In genomic region chr7:101971457-101971856, GRCh38 we compare ENCODE assay signal across 16 cellular contexts.
DNase-seq lines count a peak whose midpoint lies in the region; ATAC-seq and TF ChIP-seq lines count a peak whose summit lies in the region.
"Had no signal": no experiment of that assay in that cellular context is flagged by ENCODE, and none has a peak within 500 bp of the region (broad histone marks: within the 10 kb centered on the region; RNA-seq: fewer than 3 reads in every experiment).

No MANE protein-coding gene starts in this region.

- H3K9me3 ChIP-seq in BLaER1 treated with 17β-estradiol and CSF1 and Interleukin-3, amounts not matched to agents 10 nM and 100 nM (replicated peaks in 1 of 11) = peaks cover 0 to 5% (median 0%) of the 10 kb centered on the region in 11 experiments; a peak in 1 of 22 replicates
- H3K9me3 ChIP-seq in OCI-LY7 (ENCODE audit: low read length) (no peaks in the 10 kb centered on the region), gastrocnemius medialis (no peaks in the 10 kb centered on the region)
- H3K9me3 ChIP-seq: HAP-1 had no signal

- peaks cover 5% of the 10 kb centered on the region for H3K36me3 Mint-ChIP-seq in WTC11

- H3K79me2 ChIP-seq in OCI-LY7 (ENCODE audit: insufficient read depth, low read depth, low read length) = peaks cover 89% of the 10 kb centered on the region

- no peaks in the 10 kb centered on the region for H3K9me2 ChIP-seq in OCI-LY7 (ENCODE audit: insufficient read depth, low read length)

- peaks cover 7% of the 10 kb centered on the region; the same call in 1 of the 2 replicates for H3K9me3 Mint-ChIP-seq in WTC11
- H3K9me3 Mint-ChIP-seq: CD8-positive, alpha-beta T cell had no signal

- H3K4me1 Mint-ChIP-seq in WTC11 = peaks cover 35% of the 10 kb centered on the region

- H3K9ac ChIP-seq in BLaER1 treated with 17β-estradiol and CSF1 and Interleukin-3, amounts not matched to agents 10 nM and 100 nM = no peak overlapping the region

- H3K36me3 ChIP-seq in BLaER1 treated with 17β-estradiol and CSF1 and Interleukin-3, amounts not matched to agents 10 nM and 100 nM = peaks cover 0 to 10% (median 5%) of the 10 kb centered on the region in 11 experiments; a peak in 5 of 22 replicates
- H3K36me3 ChIP-seq in OCI-LY7 (ENCODE audit: insufficient read depth, low read length) (peaks cover 58% of the 10 kb centered on the region), gastrocnemius medialis (no peaks in the 10 kb centered on the region)
- H3K36me3 ChIP-seq: HAP-1 had no signal

- intact Hi-C loops in OCI-LY7 (cut with micrococcal nuclease; ENCODE audit: unreplicated experiment) = no loop called here
- intact Hi-C loops in gastrocnemius medialis (cut with DNase I; ENCODE audit: low total_unique reads) = loop anchor here (5.0 kb wide), 1 partner anchor 176 kb away; no protein-coding TSS in a partner anchor
- intact Hi-C loops in cardiac septum (cut with DNase I) = no loop called here

- TF ChIP-seq POLR2A in gastrocnemius medialis (IDR thresholded peaks at IDR 0.05) = no peak

- ATAC-seq in WTC11 = no peak
- no peak for ATAC-seq in gastrocnemius medialis
- no peak for ATAC-seq in HG02885 (IDR thresholded peaks at IDR 0.05; ENCODE audit: poor library complexity, unreplicated experiment)
- ATAC-seq: CD8-positive, alpha-beta T cell; GM12878 had no signal

- H4K20me1 ChIP-seq in BLaER1 treated with 17β-estradiol and CSF1 and Interleukin-3, amounts not matched to agents 10 nM and 100 nM = peaks cover 0 to 99% (median 81%) of the 10 kb centered on the region in 11 experiments; a peak in 17 of 22 replicates
- no peaks in the 10 kb centered on the region for H4K20me1 ChIP-seq in OCI-LY7 (ENCODE audit: insufficient read depth, low read length)

- H3K27me3 ChIP-seq in BLaER1 treated with 17β-estradiol and CSF1 and Interleukin-3, amounts not matched to agents 10 nM and 100 nM = no peaks in the 10 kb centered on the region
- H3K27me3 ChIP-seq in gastrocnemius medialis = no peaks in the 10 kb centered on the region

- H3K4me2 ChIP-seq in BLaER1 treated with 17β-estradiol and CSF1 and Interleukin-3, amounts not matched to agents 10 nM and 100 nM = peak overlapping the region in 6 of 11 experiments; percentile 73 to 96 (median 78); a peak in 7 of 22 replicates
- no peak overlapping the region for H3K4me2 ChIP-seq in OCI-LY7 (ENCODE audit: low read length)

- DNase-seq in OCI-LY7 (ENCODE audit: low spot score) (no peak), WTC11 (ENCODE audit: low spot score) (no peak), gastrocnemius medialis (no peak), dedifferentiated amniotic fluid mesenchymal stem cell (ENCODE audit: extremely low spot score) (no peak), cardiac septum (ENCODE audit: low spot score) (no peak), OCI-M1 (lab: John Stamatoyannopoulos, UW) (no peak)
- DNase-seq: AML-193; CD8-positive, alpha-beta T cell; GDM1; Karpas-422; KBM-7 had no signal

- peak overlapping the region in 4 of 11 experiments; percentile 61 to 69 (median 68); a peak in 4 of 22 replicates for H3K27ac ChIP-seq in BLaER1 treated with 17β-estradiol and CSF1 and Interleukin-3, amounts not matched to agents 10 nM and 100 nM
- peak overlapping the region; percentile 85 for H3K27ac ChIP-seq in OCI-LY7 (ENCODE audit: low read depth, low read length, poor library complexity, severe bottlenecking)
- H3K27ac ChIP-seq in gastrocnemius medialis = peak overlapping the region; percentile 21 to 84 (median 80)
- H3K27ac ChIP-seq: HL-60 had no signal

- TF ChIP-seq CTCF in OCI-LY7 (conservative IDR thresholded peaks at IDR 0.05; ENCODE audit: low read length) = no peak
- no peak for TF ChIP-seq CTCF in WTC11 (IDR thresholded peaks at IDR 0.05)
- no peak for TF ChIP-seq CTCF in gastrocnemius medialis (IDR thresholded peaks at IDR 0.05 in 4 of 5, conservative IDR thresholded peaks at IDR 0.05 in 1 of 5)

- no peak overlapping the region for H3K4me3 ChIP-seq in BLaER1 treated with 17β-estradiol and CSF1 and Interleukin-3, amounts not matched to agents 10 nM and 100 nM
- H3K4me3 ChIP-seq in OCI-LY7 (ENCODE audit: low read depth, low read length, poor library complexity, severe bottlenecking) = no peak overlapping the region
- no peak overlapping the region for H3K4me3 ChIP-seq in gastrocnemius medialis
- H3K4me3 ChIP-seq: GM12878, HAP-1 had no signal

- H3K4me1 ChIP-seq in BLaER1 treated with 17β-estradiol and CSF1 and Interleukin-3, amounts not matched to agents 10 nM and 100 nM = peaks cover 70 to 100% (median 95%) of the 10 kb centered on the region in 10 experiments
- H3K4me1 ChIP-seq in OCI-LY7 (ENCODE audit: insufficient read depth, low read length, poor library complexity, severe bottlenecking) (peaks cover 75% of the 10 kb centered on the region), gastrocnemius medialis (peaks cover 28 to 29% of the 10 kb centered on the region in 2 donors)
- H3K4me1 ChIP-seq: HAP-1 had no signal

- no peak overlapping the region for H2AFZ ChIP-seq in OCI-LY7 (ENCODE audit: low read length)

- CTCF ChIA-PET in OCI-LY7 (lab: Charles Lee; ENCODE audit: unreplicated experiment) (no interaction called here), WTC11 (lab: Charles Lee) (no interaction called here)

- H3K27me3 Mint-ChIP-seq in WTC11 (ENCODE audit: low read depth) = no peaks in the 10 kb centered on the region

- no TSS peak for BruUV-seq in OCI-LY7 (replicated peaks; lab: Mats Ljungman, UMichigan)

- POLR2A ChIA-PET in OCI-LY7 (lab: Charles Lee) (interaction anchor here (0.6 to 1.3 kb wide), 5 partner anchors 14 to 116 kb away, joined by 3 to 7 read pairs (median 3); no protein-coding TSS in a partner anchor), WTC11 (lab: Charles Lee) (no interaction called here)

- in situ Hi-C loops in gastrocnemius medialis (cut with MboI; ENCODE audit: low sequenced_read_pairs in 4 of 4) = no loop called here

- no peak overlapping the region; the same call in 1 of the 2 replicates for H3K27ac Mint-ChIP-seq in WTC11
- H3K27ac Mint-ChIP-seq: CD8-positive, alpha-beta T cell had no signal

- no peak overlapping the region for H3K4me3 Mint-ChIP-seq in WTC11
- H3K4me3 Mint-ChIP-seq: CD8-positive, alpha-beta T cell had no signal

TF ChIP-seq in WTC11, 78 proteins besides CTCF, POLR2A, EP300 and RAD21:
- TF ChIP-seq GTF2I (CRISPR knock-in tag; conservative IDR thresholded peaks at IDR 0.05) (0 out of 2 replicates have a peak, but pooled peaks have one; percentile 30), SMAD3 (CRISPR knock-in tag; IDR thresholded peaks at IDR 0.05; ENCODE audit: borderline replicate concordance) (no peak), USF2 (CRISPR knock-in tag; IDR thresholded peaks at IDR 0.05) (peak; percentile 58; the same call in 1 of the 2 replicates)
